12 cellular contexts compared by ENCODE assay signal in genomic region chr7:73919694-73920375, GRCh38. TPM values are rescaled to one million over a fixed set of nuclear protein-coding genes. Genes with fewer than 3 reads are reported as not detected.
A peak's percentile ranks its signal among the peaks of the same experiment; 100 is the strongest.
DNase-seq lines count a peak whose midpoint lies in the region; ATAC-seq and TF ChIP-seq lines count a peak whose summit lies in the region.
"Had no signal": no experiment of that assay in that cellular context is flagged by ENCODE, and none has a peak within 500 bp of the region (broad histone marks: within the 10 kb centered on the region; RNA-seq: fewer than 3 reads in every experiment).

No MANE protein-coding gene starts in this region.

- H3K4me3 Mint-ChIP-seq in GM23338 (peak overlapping the region; percentile 57; the same call in 2 of the 3 replicates), progenitor cell of endocrine pancreas (ENCODE audit: low read depth) (no peak overlapping the region)
- no peak overlapping the region for H3K4me3 Mint-ChIP-seq in activated T-cell treated with anti-CD3 and anti-CD28 coated beads, Interleukin-2, amount 50 U/mL, for 4 hours

- H3K27me3 Mint-ChIP-seq in GM23338 (ENCODE audit: insufficient read depth, low read depth, poor library complexity) (peaks cover 13% of the 10 kb centered on the region), progenitor cell of endocrine pancreas (peaks cover 4% of the 10 kb centered on the region)
- peaks cover 20% of the 10 kb centered on the region for H3K27me3 Mint-ChIP-seq in activated T-cell treated with anti-CD3 and anti-CD28 coated beads, Interleukin-2, amount 50 U/mL, for 4 hours (ENCODE audit: low read depth)

- DNase-seq in GM23338 (ENCODE audit: low spot score) (no peak), adipocyte (ENCODE audit: low read depth) (peak; percentile 24), progenitor cell of endocrine pancreas (ENCODE audit: low spot score, unreplicated experiment) (no peak), NCI-H146 treated with DMSO at 0.1 percent for 48 hours (lab: John Stamatoyannopoulos, UW; ENCODE audit: unreplicated experiment) (no peak)
- no peak for DNase-seq in activated T-cell treated with anti-CD3 and anti-CD28 coated beads, Interleukin-2, amount 50 U/mL, for 4 hours
- DNase-seq in central memory CD4-positive, alpha-beta T cell: no peak
- DNase-seq: DND-41, NCI-H2029 treated with DMSO at 0.1 percent for 48 hours had no signal

- H3K4me3 ChIP-seq in GM23338 (peak overlapping the region; percentile 37; the same call in 1 of the 2 replicates), adipocyte (ENCODE audit: low read length) (no peak overlapping the region), iPS-18c (ENCODE audit: insufficient read depth, low read depth, low read length) (0 out of 2 replicates have a peak overlapping the region, but pooled peaks have one; percentile 1)
- H3K4me3 ChIP-seq: K562 had no signal

- peaks cover 25% of the 10 kb centered on the region for H3K4me1 Mint-ChIP-seq in GM23338
- H3K4me1 Mint-ChIP-seq in progenitor cell of endocrine pancreas (ENCODE audit: low read depth): peaks cover 15% of the 10 kb centered on the region
- no peaks in the 10 kb centered on the region for H3K4me1 Mint-ChIP-seq in activated T-cell treated with anti-CD3 and anti-CD28 coated beads, Interleukin-2, amount 50 U/mL, for 4 hours (ENCODE audit: low read depth)

- peaks cover 16% of the 10 kb centered on the region for H3K4me1 ChIP-seq in GM23338 (ENCODE audit: insufficient read depth)
- peaks cover 4% of the 10 kb centered on the region for H3K4me1 ChIP-seq in adipocyte (ENCODE audit: control insufficient read depth, insufficient read depth, low read length)

- H3K27ac ChIP-seq in GM23338 (ENCODE audit: low read depth): peak overlapping the region; percentile 74
- H3K27ac ChIP-seq: C4-2B had no signal

- H3K9me3 ChIP-seq in adipocyte (ENCODE audit: control insufficient read depth, low read length): no peaks in the 10 kb centered on the region
- no peaks in the 10 kb centered on the region for H3K9me3 ChIP-seq in iPS-18c (ENCODE audit: control insufficient read depth, insufficient read depth, low read length)

- no peak overlapping the region for H3K9ac ChIP-seq in adipocyte (ENCODE audit: low read length)

- H3K27ac Mint-ChIP-seq in GM23338 (peak overlapping the region; percentile 94), progenitor cell of endocrine pancreas (peak overlapping the region; percentile 31)

- H3K36me3 Mint-ChIP-seq in GM23338 (ENCODE audit: low read depth) (peaks cover under 1% of the 10 kb centered on the region; the same call in 1 of the 3 replicates), progenitor cell of endocrine pancreas (ENCODE audit: insufficient read depth) (no peaks in the 10 kb centered on the region)
- no peaks in the 10 kb centered on the region for H3K36me3 Mint-ChIP-seq in activated T-cell treated with anti-CD3 and anti-CD28 coated beads, Interleukin-2, amount 50 U/mL, for 4 hours (ENCODE audit: insufficient read depth)

- TF ChIP-seq CTCF in GM23338 (conservative IDR thresholded peaks at IDR 0.05; ENCODE audit: low read depth in 2 of 2) (no peak), progenitor cell of endocrine pancreas (IDR thresholded peaks at IDR 0.05; ENCODE audit: unreplicated experiment) (no peak)

- H3K79me2 ChIP-seq in GM23338 (replicated peaks; ENCODE audit: insufficient read depth): no peaks in the 10 kb centered on the region

- H3K9me2 ChIP-seq in GM23338 (ENCODE audit: insufficient read depth): 0 out of 2 replicates have a peak, but pooled peaks cover 4% of the 10 kb centered on the region

- no peaks in the 10 kb centered on the region for H4K20me1 ChIP-seq in GM23338 (replicated peaks; ENCODE audit: insufficient read depth)

- H3K27me3 ChIP-seq in GM23338 (ENCODE audit: insufficient read depth): no peaks in the 10 kb centered on the region
- H3K27me3 ChIP-seq in adipocyte (replicated peaks; ENCODE audit: control insufficient read depth, insufficient read depth, low read length): no peaks in the 10 kb centered on the region

- H3K36me3 ChIP-seq in GM23338 (ENCODE audit: insufficient read depth): no peaks in the 10 kb centered on the region
- H3K36me3 ChIP-seq in adipocyte (ENCODE audit: control insufficient read depth, insufficient read depth, low read length, severe bottlenecking): no peaks in the 10 kb centered on the region

- peak overlapping the region; percentile 64 for H3K4me2 ChIP-seq in GM23338

- H2AFZ ChIP-seq in GM23338: peak overlapping the region; percentile 85

- ATAC-seq in GM23338 (no peak), GM21360 (IDR thresholded peaks at IDR 0.05; ENCODE audit: unreplicated experiment) (no peak)
- ATAC-seq in activated T-cell treated with anti-CD3 and anti-CD28 coated beads, Interleukin-2, amount 50 U/mL, for 4 hours: no peak
- ATAC-seq: K562 had no signal

- H3K9me3 Mint-ChIP-seq in GM23338 (no peaks in the 10 kb centered on the region), progenitor cell of endocrine pancreas (ENCODE audit: low read depth) (no peaks in the 10 kb centered on the region)
- no peaks in the 10 kb centered on the region for H3K9me3 Mint-ChIP-seq in activated T-cell treated with anti-CD3 and anti-CD28 coated beads, Interleukin-2, amount 50 U/mL, for 4 hours

- H3F3A ChIP-seq in GM23338 (replicated peaks; ENCODE audit: low read depth): no peaks in the 10 kb centered on the region

TF ChIP-seq in GM23338, 12 proteins besides CTCF, POLR2A, EP300 and RAD21 (continues in another document):
- TF ChIP-seq ZNF462 (CRISPR knock-in tag; IDR thresholded peaks at IDR 0.05) (no peak), JUNB (IDR thresholded peaks at IDR 0.05; ENCODE audit: unreplicated experiment) (no peak), ZNF331 (CRISPR knock-in tag; IDR thresholded peaks at IDR 0.05; ENCODE audit: low read depth) (no peak)

RNA-seq across cellular contexts. Expression of gene TMEM270, which starts 58.9 kb away (rescaled TPM):
- total RNA-seq in GM23338 (2014; rRNA removed; shearing (Covaris generic)): not detected in 2 replicates
- polyA plus RNA-seq in GM23338 (2016; fragmentation: Nextera tagmentation; extraction: Ambion mirVana): not detected in 2 replicates
- not detected in 2 replicates for total RNA-seq in progenitor cell of endocrine pancreas
- not detected for total RNA-seq in activated T-cell treated with anti-CD3 and anti-CD28 coated beads, Interleukin-2, amount 50 U/mL, for 4 hours
- total RNA-seq: K562 had no signal
- polyA plus RNA-seq: K562 had no signal
